ENCODE assay signal across 1 cellular context in genomic region chr2:232463701-232464533, GRCh38.
TF ChIP-seq lines count a peak whose summit lies in the region.

No MANE protein-coding gene starts in this region.

TF ChIP-seq in GM23338, 12 proteins besides CTCF, POLR2A, EP300 and RAD21:
- TF ChIP-seq ETS1 (IDR thresholded peaks at IDR 0.05) (no peak), CREB1 (CRISPR knock-in tag; IDR thresholded peaks at IDR 0.05; ENCODE audit: low read depth) (no peak), ZNF331 (CRISPR knock-in tag; IDR thresholded peaks at IDR 0.05; ENCODE audit: low read depth) (no peak), STAT1 (IDR thresholded peaks at IDR 0.05; ENCODE audit: unreplicated experiment) (no peak), POLR2AphosphoS5 (IDR thresholded peaks at IDR 0.05; ENCODE audit: low read depth) (no peak), EZH2phosphoT487 (IDR thresholded peaks at IDR 0.05; ENCODE audit: unreplicated experiment) (no peak), ZNF462 (CRISPR knock-in tag; IDR thresholded peaks at IDR 0.05) (no peak), EZH2 (IDR thresholded peaks at IDR 0.05; ENCODE audit: low read depth, unreplicated experiment) (no peak), REST (IDR thresholded peaks at IDR 0.05; ENCODE audit: unreplicated experiment) (no peak), JUNB (IDR thresholded peaks at IDR 0.05; ENCODE audit: unreplicated experiment) (no peak)
